Comparison of ENCODE assay signal across 14 cellular contexts in genomic region chr4:146511381-146511780, GRCh38.
"Had no signal": no experiment of that assay in that cellular context is flagged by ENCODE, and none has a peak within 500 bp of the region (broad histone marks: within the 10 kb centered on the region; RNA-seq: fewer than 3 reads in every experiment).

No MANE protein-coding gene starts in this region.

- H3K27ac ChIP-seq: lower lobe of right lung, parathyroid adenoma, skin epidermis, tibial artery, vagina had no signal

- H3K9me3 ChIP-seq: lower lobe of right lung, tibial artery, vagina had no signal

- H3K79me2 ChIP-seq: parathyroid adenoma had no signal

- H2AFZ ChIP-seq: parathyroid adenoma had no signal

- H3K27me3 ChIP-seq: tibial artery, vagina had no signal

- H3K4me1 ChIP-seq: lower lobe of right lung, parathyroid adenoma, tibial artery, vagina had no signal

- ATAC-seq: activated T-cell treated with anti-CD3 and anti-CD28 coated beads, Interleukin-2, amount 50 U/mL, for 4 hours had no signal

- H3K36me3 ChIP-seq: vagina had no signal

- H3K9ac ChIP-seq: parathyroid adenoma had no signal

- DNase-seq: activated CD4-positive, alpha-beta T cell treated with anti-CD3 and anti-CD28 coated beads for 1 hour; activated CD4-positive, alpha-beta T cell treated with anti-CD3 and anti-CD28 coated beads, Interleukin-2, amount 50 U/mL, for 48 hours; activated effector memory CD4-positive, alpha-beta T cell treated with anti-CD3 and anti-CD28 coated beads, Interleukin-2, amount 50 U/mL, for 16 hours; activated T-cell treated with anti-CD3 and anti-CD28 coated beads, Interleukin-2, amount 50 U/mL, for 4 hours; amygdala; cortex of kidney; effector CD8-positive, alpha-beta T cell; hippocampal formation; lower lobe of right lung; midbrain; tibial artery had no signal

- H3K4me3 ChIP-seq: lower lobe of right lung, skin epidermis, tibial artery, vagina had no signal
